In genomic region chr14:83905157-83905556, GRCh38 we compare ENCODE assay signal across 8 cellular contexts.
"Had no signal": no experiment of that assay in that cellular context is flagged by ENCODE, and none has a peak within 500 bp of the region (broad histone marks: within the 10 kb centered on the region; RNA-seq: fewer than 3 reads in every experiment).

No MANE protein-coding gene starts in this region.

- H3K4me3 ChIP-seq: GM12878 had no signal

- FAIRE-seq: G401.6, GM12878, GM12891, GM12892, GM18507, GM19239 had no signal

- DNase-seq: GDM1, GF-D8 had no signal

- ATAC-seq: GM12878 had no signal
